Comparison of ENCODE assay signal across 1 cellular context in the genomic region with DNA sequence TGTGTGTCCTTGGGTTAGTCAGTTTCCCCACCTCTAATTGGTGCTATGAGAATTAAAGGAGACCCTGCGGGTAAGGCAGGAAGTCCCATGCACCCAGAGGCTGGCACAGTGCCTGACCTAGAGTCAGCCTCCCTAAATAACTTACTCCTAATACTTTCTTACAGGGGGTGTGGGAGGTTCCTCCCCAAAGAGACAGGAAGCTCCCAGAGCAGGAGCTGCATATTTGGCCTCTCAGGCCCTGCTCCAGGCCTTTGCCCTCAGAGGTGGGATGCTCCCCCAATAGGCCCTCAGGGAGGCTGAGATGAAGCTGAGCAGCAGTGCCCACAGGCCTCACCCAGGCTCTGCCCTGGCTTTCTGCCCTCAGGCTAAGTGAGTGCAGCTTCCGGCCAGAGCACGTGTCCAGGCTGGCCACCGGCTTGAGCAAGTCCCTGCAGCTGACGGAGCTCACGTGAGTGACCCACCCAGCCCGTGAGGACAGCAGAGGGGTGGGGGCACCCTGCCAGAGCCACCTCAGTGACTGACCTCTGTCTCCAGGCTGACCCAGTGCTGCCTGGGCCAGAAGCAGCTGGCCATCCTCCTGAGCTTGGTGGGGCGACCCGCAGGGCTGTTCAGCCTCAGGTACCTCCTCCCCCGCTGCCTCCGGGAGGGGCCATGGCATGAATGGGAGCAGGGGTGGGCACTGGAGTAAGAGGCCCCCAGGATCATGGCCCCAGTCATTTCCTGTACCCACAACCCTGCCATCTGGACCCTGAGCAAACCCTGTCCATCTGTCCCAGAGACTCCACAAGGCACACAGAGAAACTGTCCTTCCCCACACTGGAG.
TF ChIP-seq lines count a peak whose summit lies in the region.

No MANE protein-coding gene starts in this region.

TF ChIP-seq in GM23338, 12 proteins besides CTCF, POLR2A, EP300 and RAD21 (continued from another document):
- TF ChIP-seq, protein P1, sequence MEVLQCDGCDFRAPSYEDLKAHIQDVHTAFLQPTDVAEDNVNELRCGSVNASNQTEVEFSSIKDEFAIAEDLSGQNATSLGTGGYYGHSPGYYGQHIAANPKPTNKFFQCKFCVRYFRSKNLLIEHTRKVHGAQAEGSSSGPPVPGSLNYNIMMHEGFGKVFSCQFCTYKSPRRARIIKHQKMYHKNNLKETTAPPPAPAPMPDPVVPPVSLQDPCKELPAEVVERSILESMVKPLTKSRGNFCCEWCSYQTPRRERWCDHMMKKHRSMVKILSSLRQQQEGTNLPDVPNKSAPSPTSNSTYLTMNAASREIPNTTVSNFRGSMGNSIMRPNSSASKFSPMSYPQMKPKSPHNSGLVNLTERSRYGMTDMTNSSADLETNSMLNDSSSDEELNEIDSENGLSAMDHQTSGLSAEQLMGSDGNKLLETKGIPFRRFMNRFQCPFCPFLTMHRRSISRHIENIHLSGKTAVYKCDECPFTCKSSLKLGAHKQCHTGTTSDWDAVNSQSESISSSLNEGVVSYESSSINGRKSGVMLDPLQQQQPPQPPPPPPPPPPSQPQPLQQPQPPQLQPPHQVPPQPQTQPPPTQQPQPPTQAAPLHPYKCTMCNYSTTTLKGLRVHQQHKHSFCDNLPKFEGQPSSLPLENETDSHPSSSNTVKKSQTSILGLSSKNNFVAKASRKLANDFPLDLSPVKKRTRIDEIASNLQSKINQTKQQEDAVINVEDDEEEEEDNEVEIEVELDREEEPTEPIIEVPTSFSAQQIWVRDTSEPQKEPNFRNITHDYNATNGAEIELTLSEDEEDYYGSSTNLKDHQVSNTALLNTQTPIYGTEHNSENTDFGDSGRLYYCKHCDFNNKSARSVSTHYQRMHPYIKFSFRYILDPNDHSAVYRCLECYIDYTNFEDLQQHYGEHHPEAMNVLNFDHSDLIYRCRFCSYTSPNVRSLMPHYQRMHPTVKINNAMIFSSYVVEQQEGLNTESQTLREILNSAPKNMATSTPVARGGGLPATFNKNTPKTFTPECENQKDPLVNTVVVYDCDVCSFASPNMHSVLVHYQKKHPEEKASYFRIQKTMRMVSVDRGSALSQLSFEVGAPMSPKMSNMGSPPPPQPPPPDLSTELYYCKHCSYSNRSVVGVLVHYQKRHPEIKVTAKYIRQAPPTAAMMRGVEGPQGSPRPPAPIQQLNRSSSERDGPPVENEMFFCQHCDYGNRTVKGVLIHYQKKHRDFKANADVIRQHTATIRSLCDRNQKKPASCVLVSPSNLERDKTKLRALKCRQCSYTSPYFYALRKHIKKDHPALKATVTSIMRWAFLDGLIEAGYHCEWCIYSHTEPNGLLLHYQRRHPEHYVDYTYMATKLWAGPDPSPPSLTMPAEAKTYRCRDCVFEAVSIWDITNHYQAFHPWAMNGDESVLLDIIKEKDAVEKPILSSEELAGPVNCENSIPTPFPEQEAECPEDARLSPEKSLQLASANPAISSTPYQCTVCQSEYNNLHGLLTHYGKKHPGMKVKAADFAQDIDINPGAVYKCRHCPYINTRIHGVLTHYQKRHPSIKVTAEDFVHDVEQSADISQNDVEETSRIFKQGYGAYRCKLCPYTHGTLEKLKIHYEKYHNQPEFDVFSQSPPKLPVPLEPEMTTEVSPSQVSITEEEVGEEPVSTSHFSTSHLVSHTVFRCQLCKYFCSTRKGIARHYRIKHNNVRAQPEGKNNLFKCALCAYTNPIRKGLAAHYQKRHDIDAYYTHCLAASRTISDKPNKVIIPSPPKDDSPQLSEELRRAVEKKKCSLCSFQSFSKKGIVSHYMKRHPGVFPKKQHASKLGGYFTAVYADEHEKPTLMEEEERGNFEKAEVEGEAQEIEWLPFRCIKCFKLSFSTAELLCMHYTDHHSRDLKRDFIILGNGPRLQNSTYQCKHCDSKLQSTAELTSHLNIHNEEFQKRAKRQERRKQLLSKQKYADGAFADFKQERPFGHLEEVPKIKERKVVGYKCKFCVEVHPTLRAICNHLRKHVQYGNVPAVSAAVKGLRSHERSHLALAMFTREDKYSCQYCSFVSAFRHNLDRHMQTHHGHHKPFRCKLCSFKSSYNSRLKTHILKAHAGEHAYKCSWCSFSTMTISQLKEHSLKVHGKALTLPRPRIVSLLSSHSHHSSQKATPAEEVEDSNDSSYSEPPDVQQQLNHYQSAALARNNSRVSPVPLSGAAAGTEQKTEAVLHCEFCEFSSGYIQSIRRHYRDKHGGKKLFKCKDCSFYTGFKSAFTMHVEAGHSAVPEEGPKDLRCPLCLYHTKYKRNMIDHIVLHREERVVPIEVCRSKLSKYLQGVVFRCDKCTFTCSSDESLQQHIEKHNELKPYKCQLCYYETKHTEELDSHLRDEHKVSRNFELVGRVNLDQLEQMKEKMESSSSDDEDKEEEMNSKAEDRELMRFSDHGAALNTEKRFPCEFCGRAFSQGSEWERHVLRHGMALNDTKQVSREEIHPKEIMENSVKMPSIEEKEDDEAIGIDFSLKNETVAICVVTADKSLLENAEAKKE (CRISPR knock-in tag; IDR thresholded peaks at IDR 0.05), result no peak
- TF ChIP-seq JUNB (IDR thresholded peaks at IDR 0.05; ENCODE audit: unreplicated experiment) (no peak), ZNF331 (CRISPR knock-in tag; IDR thresholded peaks at IDR 0.05; ENCODE audit: low read depth) (no peak), NANOG (IDR thresholded peaks at IDR 0.05; ENCODE audit: borderline replicate concordance) (no peak)
